Comparison of ENCODE assay signal across 8 cellular contexts in the genomic region with DNA sequence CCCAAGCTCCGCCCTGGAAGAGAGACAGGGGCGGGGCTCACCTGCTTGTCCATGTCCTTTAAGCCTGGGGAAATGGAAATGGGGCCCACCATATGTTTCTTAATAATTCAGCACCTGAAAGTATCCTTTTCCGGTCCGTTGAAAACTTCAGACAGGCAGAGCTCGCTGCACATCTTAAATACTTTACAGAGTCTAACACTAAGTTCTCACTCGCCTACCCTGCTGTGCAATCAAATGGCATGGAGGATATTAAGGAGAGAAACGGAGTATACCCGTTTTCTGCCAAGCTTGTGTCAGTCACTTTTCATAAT. TPM values are rescaled to one million over a fixed set of nuclear protein-coding genes. Genes with fewer than 3 reads are reported as not detected.
A peak's percentile ranks its signal among the peaks of the same experiment; 100 is the strongest.
DNase-seq lines count a peak whose midpoint lies in the region; ATAC-seq and TF ChIP-seq lines count a peak whose summit lies in the region.

No MANE protein-coding gene starts in this region.

- no peaks in the 10 kb centered on the region for H3K9me3 ChIP-seq in testis

- peaks cover 32% of the 10 kb centered on the region for H3K36me3 Mint-ChIP-seq in activated CD8-positive, alpha-beta memory T cell treated with anti-CD3 and anti-CD28 coated beads, Interleukin-2, amount 10 ng/mL, durations not matched to agents 7 days and 5 days
- peaks cover 26% of the 10 kb centered on the region for H3K36me3 Mint-ChIP-seq in activated naive CD8-positive, alpha-beta T cell treated with anti-CD3 and anti-CD28 coated beads, Interleukin-2, amount 10 ng/mL, durations not matched to agents 7 days and 5 days

- intact Hi-C loops in testis (cut with DNase I; ENCODE audit: low total_unique reads) (no loop called here), posterior cingulate gyrus (cut with DNase I) (loop anchor here (1.0 to 10.0 kb wide), 3 partner anchors 38 to 328 kb away; a partner anchor contains a TSS)

- H3K27ac Mint-ChIP-seq in activated CD8-positive, alpha-beta memory T cell treated with anti-CD3 and anti-CD28 coated beads, Interleukin-2, amount 10 ng/mL, durations not matched to agents 7 days and 5 days = peak overlapping the region; percentile 97
- peak overlapping the region; percentile 86 for H3K27ac Mint-ChIP-seq in activated naive CD8-positive, alpha-beta T cell treated with anti-CD3 and anti-CD28 coated beads, Interleukin-2, amount 10 ng/mL, durations not matched to agents 7 days and 5 days

- POLR2A ChIA-PET in activated naive CD8-positive, alpha-beta T cell treated with anti-CD3 and anti-CD28 coated beads, Interleukin-2, amount 10 ng/mL, durations not matched to agents 7 days and 5 days (lab: Charles Lee) = interaction anchor here (0.8 to 4.6 kb wide), 7 partner anchors 16 to 637 kb away, joined by 3 to 34 read pairs (median 3); a partner anchor contains a TSS

- H3K27me3 ChIP-seq in kidney epithelial cell (ENCODE audit: control insufficient read depth, insufficient read depth, low read length) (no peaks in the 10 kb centered on the region), testis (no peaks in the 10 kb centered on the region)

- no peaks in the 10 kb centered on the region for H3K27me3 Mint-ChIP-seq in activated CD8-positive, alpha-beta memory T cell treated with anti-CD3 and anti-CD28 coated beads, Interleukin-2, amount 10 ng/mL, durations not matched to agents 7 days and 5 days
- H3K27me3 Mint-ChIP-seq in activated naive CD8-positive, alpha-beta T cell treated with anti-CD3 and anti-CD28 coated beads, Interleukin-2, amount 10 ng/mL, durations not matched to agents 7 days and 5 days = no peaks in the 10 kb centered on the region

- no peak for TF ChIP-seq CTCF in kidney epithelial cell (IDR thresholded peaks at IDR 0.05; ENCODE audit: insufficient read depth, low read length, poor library complexity, severe bottlenecking)
- TF ChIP-seq CTCF in testis (IDR thresholded peaks at IDR 0.05) = no peak

- peaks cover 50% of the 10 kb centered on the region for H3K4me1 Mint-ChIP-seq in activated CD8-positive, alpha-beta memory T cell treated with anti-CD3 and anti-CD28 coated beads, Interleukin-2, amount 10 ng/mL, durations not matched to agents 7 days and 5 days
- H3K4me1 Mint-ChIP-seq in activated naive CD8-positive, alpha-beta T cell treated with anti-CD3 and anti-CD28 coated beads, Interleukin-2, amount 10 ng/mL, durations not matched to agents 7 days and 5 days = peaks cover 34% of the 10 kb centered on the region

- ATAC-seq in activated CD8-positive, alpha-beta memory T cell treated with anti-CD3 and anti-CD28 coated beads, Interleukin-2, amount 10 ng/mL, durations not matched to agents 7 days and 5 days = no peak
- ATAC-seq in activated naive CD8-positive, alpha-beta T cell treated with anti-CD3 and anti-CD28 coated beads, Interleukin-2, amount 10 ng/mL, durations not matched to agents 7 days and 5 days (ENCODE audit: low read depth) = no peak

- TF ChIP-seq POLR2A in testis (IDR thresholded peaks at IDR 0.05) = no peak

- no peaks in the 10 kb centered on the region for H3K9me3 Mint-ChIP-seq in activated CD8-positive, alpha-beta memory T cell treated with anti-CD3 and anti-CD28 coated beads, Interleukin-2, amount 10 ng/mL, durations not matched to agents 7 days and 5 days (ENCODE audit: low read depth)
- no peaks in the 10 kb centered on the region for H3K9me3 Mint-ChIP-seq in activated naive CD8-positive, alpha-beta T cell treated with anti-CD3 and anti-CD28 coated beads, Interleukin-2, amount 10 ng/mL, durations not matched to agents 7 days and 5 days

- H3K4me1 ChIP-seq in testis = peaks cover 9% of the 10 kb centered on the region

- peak overlapping the region; percentile 90 to 94 for H3K27ac ChIP-seq in testis

- H3K36me3 ChIP-seq in kidney epithelial cell (ENCODE audit: control insufficient read depth, insufficient read depth, low read length) (peaks cover 4% of the 10 kb centered on the region), testis (ENCODE audit: low read depth, missing control alignments) (no peaks in the 10 kb centered on the region)

- H3K4me3 ChIP-seq in kidney epithelial cell (ENCODE audit: low read depth, low read length) = peak overlapping the region; percentile 91
- peak overlapping the region; percentile 96 to 98 for H3K4me3 ChIP-seq in testis

- WGBS in testis, 2 donors = 11 to 13% methylated on average over 8 of the region's 8 CpGs

- peak overlapping the region; percentile 97 for H3K4me3 Mint-ChIP-seq in activated CD8-positive, alpha-beta memory T cell treated with anti-CD3 and anti-CD28 coated beads, Interleukin-2, amount 10 ng/mL, durations not matched to agents 7 days and 5 days
- peak overlapping the region; percentile 85 for H3K4me3 Mint-ChIP-seq in activated naive CD8-positive, alpha-beta T cell treated with anti-CD3 and anti-CD28 coated beads, Interleukin-2, amount 10 ng/mL, durations not matched to agents 7 days and 5 days

- DNase-seq in activated CD8-positive, alpha-beta memory T cell treated with anti-CD3 and anti-CD28 coated beads, Interleukin-2, amount 10 ng/mL, durations not matched to agents 7 days and 5 days = no peak
- DNase-seq in activated CD8-positive, alpha-beta memory T cell treated with anti-CD3 and anti-CD28 coated beads, Interleukin-2, amount 50 U/mL, for 4 hours = no peak
- DNase-seq in activated naive CD8-positive, alpha-beta T cell treated with anti-CD3 and anti-CD28 coated beads, Interleukin-2, amount 10 ng/mL, durations not matched to agents 7 days and 5 days = no peak
- no peak for DNase-seq in kidney epithelial cell (ENCODE audit: low read depth)
- no peak for DNase-seq in testis
- DNase-seq in posterior cingulate gyrus = no peak
- DNase-seq in foreskin melanocyte = no peak
- no peak for DNase-seq in NCI-H146 (lab: John Stamatoyannopoulos, UW)

- CTCF ChIA-PET in activated CD8-positive, alpha-beta memory T cell treated with anti-CD3 and anti-CD28 coated beads, Interleukin-2, amount 10 ng/mL, durations not matched to agents 7 days and 5 days (lab: Charles Lee) = interaction anchor here (0.6 to 0.7 kb wide), 2 partner anchors 556 to 783 kb away, joined by 3 to 4 read pairs; no protein-coding TSS in a partner anchor

RNA-seq across cellular contexts. Expression of a gene that starts 0.5 kb away (rescaled TPM):
- 10 to 100 TPM; 49.9 to 53.3 TPM for total RNA-seq in activated CD8-positive, alpha-beta memory T cell treated with anti-CD3 and anti-CD28 coated beads, Interleukin-2, amount 10 ng/mL, durations not matched to agents 7 days and 5 days
- 10 to 100 TPM; 69.3 to 75.6 TPM for total RNA-seq in activated naive CD8-positive, alpha-beta T cell treated with anti-CD3 and anti-CD28 coated beads, Interleukin-2, amount 10 ng/mL, durations not matched to agents 7 days and 5 days
- total RNA-seq in kidney epithelial cell = 53.9 and 55.4 TPM in 2 replicates
- total RNA-seq in testis = 10 to 100 TPM; 51.0 to 62.0 TPM
- polyA plus RNA-seq in testis (ENCODE audit: insufficient read depth, low read depth, low replicate concordance) = 37.0 TPM

RNA-seq across cellular contexts. Expression of a gene that starts 37.8 kb away (rescaled TPM):
- total RNA-seq in activated CD8-positive, alpha-beta memory T cell treated with anti-CD3 and anti-CD28 coated beads, Interleukin-2, amount 10 ng/mL, durations not matched to agents 7 days and 5 days = 10 to 100 TPM; 40.5 to 42.2 TPM
- 10 to 100 TPM; 25.6 to 25.7 TPM for total RNA-seq in activated naive CD8-positive, alpha-beta T cell treated with anti-CD3 and anti-CD28 coated beads, Interleukin-2, amount 10 ng/mL, durations not matched to agents 7 days and 5 days
- total RNA-seq in kidney epithelial cell (2.2 and 2.7 TPM in 2 replicates), testis (1 to 10 TPM; 5.7 to 6.9 TPM)
- 6.4 TPM for polyA plus RNA-seq in testis (ENCODE audit: insufficient read depth, low read depth, low replicate concordance)

RNA-seq across cellular contexts. Expression of a gene that starts 37.9 kb away (rescaled TPM):
- total RNA-seq in activated CD8-positive, alpha-beta memory T cell treated with anti-CD3 and anti-CD28 coated beads, Interleukin-2, amount 10 ng/mL, durations not matched to agents 7 days and 5 days = 10 to 100 TPM; 87.0 to 97.4 TPM
- total RNA-seq in activated naive CD8-positive, alpha-beta T cell treated with anti-CD3 and anti-CD28 coated beads, Interleukin-2, amount 10 ng/mL, durations not matched to agents 7 days and 5 days = 10 to 100 TPM; 87.1 to 92.1 TPM
- total RNA-seq in kidney epithelial cell (14.2 and 18.2 TPM in 2 replicates), testis (10 to 100 TPM; 34.7 to 43.1 TPM)
- polyA plus RNA-seq in testis (ENCODE audit: insufficient read depth, low read depth, low replicate concordance) = 68.4 TPM
